ENCODE assay signal across 25 cellular contexts in the genomic region with DNA sequence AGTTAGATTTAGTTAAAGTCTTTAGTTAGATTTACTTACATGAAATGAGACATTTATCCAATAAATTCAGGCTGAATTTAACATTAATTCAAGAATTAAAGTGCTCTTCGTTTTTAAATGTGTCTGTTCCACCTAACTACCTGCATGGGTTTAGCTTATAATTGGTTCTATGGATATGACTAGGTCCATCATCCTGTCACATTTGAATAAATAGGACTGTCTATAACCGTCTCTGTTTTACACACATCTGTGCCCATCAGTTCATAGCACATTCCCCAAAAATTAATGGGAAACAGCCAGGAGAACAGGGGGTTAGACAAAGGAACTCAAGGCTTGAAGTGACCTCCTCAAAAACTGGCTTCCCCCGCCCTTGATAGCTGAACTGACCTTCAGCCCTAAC.
DNase-seq lines count a peak whose midpoint lies in the region; ATAC-seq, FAIRE-seq and TF ChIP-seq lines count a peak whose summit lies in the region.
"Had no signal": no experiment of that assay in that cellular context is flagged by ENCODE, and none has a peak within 500 bp of the region (broad histone marks: within the 10 kb centered on the region; RNA-seq: fewer than 3 reads in every experiment).

No MANE protein-coding gene starts in this region.

- TF ChIP-seq CTCF in HFFc6 (IDR thresholded peaks at IDR 0.05) = no peak
- TF ChIP-seq CTCF in GM12878 (IDR thresholded peaks at IDR 0.05 in 2 of 3, conservative IDR thresholded peaks at IDR 0.05 in 1 of 3; ENCODE audit: control insufficient read depth in 2 of 3, extremely low read depth in 1 of 3, insufficient read depth in 1 of 3, low read depth in 3 of 3, low read length in 3 of 3) = no peak

- BruUV-seq in GM12878 (replicated peaks; lab: Mats Ljungman, UMichigan) = no TSS peak

- peaks cover 2% of the 10 kb centered on the region for H3K27me3 Mint-ChIP-seq in HFFc6 (ENCODE audit: insufficient read depth)

- no peak for TF ChIP-seq EP300 in GM12878 (IDR thresholded peaks at IDR 0.05; ENCODE audit: borderline replicate concordance in 1 of 2, control insufficient read depth in 1 of 2, low read depth in 2 of 2, low read length in 2 of 2)

- H3K9me3 ChIP-seq in GM12878 (replicated peaks; ENCODE audit: control insufficient read depth, insufficient read depth, low read length) = peaks cover 3% of the 10 kb centered on the region; the same call in 1 of the 3 replicates
- H3K9me3 ChIP-seq: HAP-1, MG63, SJSA1 had no signal

- no peak for DNase-seq in HFFc6
- no peak for DNase-seq in GM12878 (ENCODE audit: low read depth, low spot score)
- no peak for DNase-seq in OCI-M2 (lab: John Stamatoyannopoulos, UW; ENCODE audit: unreplicated experiment)
- DNase-seq: C1 segment of cervical spinal cord; CD4-positive, alpha-beta memory T cell; COR-L47; IMR-90; KG1; MG63; NCI-H1105 treated with DMSO at 0.1 percent for 48 hours; NCI-H146; NCI-H1930; NCI-H2107; NCI-H82; NK-92 treated with Interleukin-12 subunit alpha and Interleukin-12 subunit beta, amount 100 ng/mL, for 24 hours; Right ventricle myocardium superior; RPMI8226; T-cell had no signal

- H2AFZ ChIP-seq in GM12878 (ENCODE audit: control insufficient read depth, low read depth, low read length) = peak overlapping the region; percentile 3; the same call in 1 of the 2 replicates

- peak overlapping the region; percentile 29; the same call in 1 of the 2 replicates for H3K27ac Mint-ChIP-seq in HFFc6
- H3K27ac Mint-ChIP-seq: CD4-positive, alpha-beta memory T cell; T-cell had no signal

- intact Hi-C loops in GM12878 (cut with micrococcal nuclease; ENCODE audit: unreplicated experiment) = loop anchor here (2.0 to 10.0 kb wide), 5 partner anchors 90 to 433 kb away; no protein-coding TSS in a partner anchor

- H3K4me3 Mint-ChIP-seq in HFFc6 = no peak overlapping the region
- H3K4me3 Mint-ChIP-seq: CD4-positive, alpha-beta memory T cell; T-cell had no signal

- H3K27ac ChIP-seq in GM12878 (ENCODE audit: control insufficient read depth, insufficient read depth) = peak overlapping the region; percentile 35
- H3K27ac ChIP-seq: SJSA1 had no signal

- FAIRE-seq in GM12878 (lab: Jason Lieb, UNC) = no peak
- FAIRE-seq: G401.6 had no signal

- no peak for TF ChIP-seq POLR2A in GM12878 (IDR thresholded peaks at IDR 0.05; ENCODE audit: low read depth, low read length)

- H3K4me1 Mint-ChIP-seq in HFFc6 (ENCODE audit: low read depth) = peaks cover 77% of the 10 kb centered on the region

- peaks cover 56% of the 10 kb centered on the region for H3K36me3 Mint-ChIP-seq in HFFc6 (ENCODE audit: low read depth)
- H3K36me3 Mint-ChIP-seq: CD4-positive, alpha-beta memory T cell; T-cell had no signal

- CTCF ChIA-PET in GM12878 (lab: Yijun Ruan, JAX) = interaction anchor here (0.7 to 4.9 kb wide), 14 partner anchors 12 to 969 kb away, joined by 3 to 72 read pairs (median 4); no protein-coding TSS in a partner anchor

- no peak overlapping the region for H3K9ac ChIP-seq in GM12878 (ENCODE audit: control insufficient read depth, insufficient read depth, low read length)

- RAD21 ChIA-PET in GM12878 (lab: Charles Lee; ENCODE audit: unreplicated experiment) = interaction anchor here (0.6 to 3.8 kb wide), 14 partner anchors 28 to 491 kb away, joined by 3 to 32 read pairs (median 3); no protein-coding TSS in a partner anchor

- SMC1A ChIA-PET in GM12878 (lab: Charles Lee; ENCODE audit: uncharacterized antibody, unreplicated experiment) = interaction anchor here (0.9 to 5.4 kb wide), 22 partner anchors 9 to 491 kb away, joined by 3 to 25 read pairs (median 4); no protein-coding TSS in a partner anchor

- TF ChIP-seq RAD21 in GM12878 (IDR thresholded peaks at IDR 0.05; ENCODE audit: insufficient read depth, low read depth, low read length) = no peak

- H3K4me3 ChIP-seq in GM12878 = no peak overlapping the region
- H3K4me3 ChIP-seq: HAP-1, MG63, SJSA1 had no signal

- 26% methylated on average over 3 of the region's 3 CpGs for WGBS in GM12878 (ENCODE audit: insufficient coverage, insufficient replicate concordance, low lambda C conversion rate, missing lambda C conversion rate)

- ATAC-seq in GM18907 (IDR thresholded peaks at IDR 0.05; ENCODE audit: unreplicated experiment) = peak; percentile 43
- peak; percentile 65 for ATAC-seq in GM12878
- no peak for ATAC-seq in HG03045 (IDR thresholded peaks at IDR 0.05; ENCODE audit: unreplicated experiment)
- ATAC-seq in GM21723 (IDR thresholded peaks at IDR 0.05; ENCODE audit: unreplicated experiment) = no peak
- no peak for ATAC-seq in HG02852 (IDR thresholded peaks at IDR 0.05; ENCODE audit: unreplicated experiment)
- ATAC-seq: T-cell had no signal

- H3K9me3 Mint-ChIP-seq in HFFc6 = no peaks in the 10 kb centered on the region; the same call in 1 of the 2 replicates
- H3K9me3 Mint-ChIP-seq: CD4-positive, alpha-beta memory T cell; T-cell had no signal

- H3K27me3 ChIP-seq in GM12878 (replicated peaks in 1 of 2; ENCODE audit: control insufficient read depth in 2 of 2, insufficient read depth in 2 of 2, low read length in 1 of 2) = no peaks in the 10 kb centered on the region
- H3K27me3 ChIP-seq: MG63, SJSA1 had no signal

- H3K4me2 ChIP-seq in GM12878 (ENCODE audit: control insufficient read depth, insufficient read depth) = no peak overlapping the region

- POLR2A ChIA-PET in GM12878 (lab: Charles Lee) = interaction anchor here (0.5 kb wide), 1 partner anchor 197 kb away, joined by 3 read pairs; no protein-coding TSS in a partner anchor

- in situ Hi-C loops in GM12878 (cut with MboI) = loop anchor here (10.0 kb wide), 1 partner anchor 343 kb away; no protein-coding TSS in a partner anchor

- peaks cover 11% of the 10 kb centered on the region; the same call in 1 of the 2 replicates for H3K4me1 ChIP-seq in GM12878 (ENCODE audit: control insufficient read depth, insufficient read depth, low read length)
- H3K4me1 ChIP-seq: SJSA1 had no signal

- H3K36me3 ChIP-seq in GM12878 (ENCODE audit: control insufficient read depth in 2 of 2, insufficient read depth in 2 of 2, low read length in 1 of 2) = no peaks in the 10 kb centered on the region; a peak in 1 of 4 replicates
- H3K36me3 ChIP-seq: HAP-1, MG63 had no signal

- H3K79me2 ChIP-seq in GM12878 (ENCODE audit: control insufficient read depth, insufficient read depth, low read length) = peaks cover 10% of the 10 kb centered on the region

- no peaks in the 10 kb centered on the region for H4K20me1 ChIP-seq in GM12878 (ENCODE audit: control insufficient read depth, insufficient read depth)

TF ChIP-seq in GM12878, 131 proteins besides CTCF, POLR2A, EP300 and RAD21:
- no peak for TF ChIP-seq PAX8 (IDR thresholded peaks at IDR 0.05)
- no peak for TF ChIP-seq ZBTB11 (CRISPR knock-in tag; IDR thresholded peaks at IDR 0.05)
- no peak for TF ChIP-seq ZZZ3 (IDR thresholded peaks at IDR 0.05; ENCODE audit: control insufficient read depth, insufficient read length, low read depth)
- TF ChIP-seq RBBP5 (conservative IDR thresholded peaks at IDR 0.05) = no peak
- no peak for TF ChIP-seq NR2C2 (IDR thresholded peaks at IDR 0.05; ENCODE audit: borderline replicate concordance, control insufficient read depth, insufficient read length, low read depth)

Comparison
In these comparisons a context has a peak if more than half of its experiments do, and no peak if none do; other contexts are left out.
1. ATAC-seq: peak in GM18907 (single experiment) and GM12878 (single experiment); none in HG03045 (single experiment), GM21723 (single experiment) and HG02852 (single experiment).